In the genomic region with DNA sequence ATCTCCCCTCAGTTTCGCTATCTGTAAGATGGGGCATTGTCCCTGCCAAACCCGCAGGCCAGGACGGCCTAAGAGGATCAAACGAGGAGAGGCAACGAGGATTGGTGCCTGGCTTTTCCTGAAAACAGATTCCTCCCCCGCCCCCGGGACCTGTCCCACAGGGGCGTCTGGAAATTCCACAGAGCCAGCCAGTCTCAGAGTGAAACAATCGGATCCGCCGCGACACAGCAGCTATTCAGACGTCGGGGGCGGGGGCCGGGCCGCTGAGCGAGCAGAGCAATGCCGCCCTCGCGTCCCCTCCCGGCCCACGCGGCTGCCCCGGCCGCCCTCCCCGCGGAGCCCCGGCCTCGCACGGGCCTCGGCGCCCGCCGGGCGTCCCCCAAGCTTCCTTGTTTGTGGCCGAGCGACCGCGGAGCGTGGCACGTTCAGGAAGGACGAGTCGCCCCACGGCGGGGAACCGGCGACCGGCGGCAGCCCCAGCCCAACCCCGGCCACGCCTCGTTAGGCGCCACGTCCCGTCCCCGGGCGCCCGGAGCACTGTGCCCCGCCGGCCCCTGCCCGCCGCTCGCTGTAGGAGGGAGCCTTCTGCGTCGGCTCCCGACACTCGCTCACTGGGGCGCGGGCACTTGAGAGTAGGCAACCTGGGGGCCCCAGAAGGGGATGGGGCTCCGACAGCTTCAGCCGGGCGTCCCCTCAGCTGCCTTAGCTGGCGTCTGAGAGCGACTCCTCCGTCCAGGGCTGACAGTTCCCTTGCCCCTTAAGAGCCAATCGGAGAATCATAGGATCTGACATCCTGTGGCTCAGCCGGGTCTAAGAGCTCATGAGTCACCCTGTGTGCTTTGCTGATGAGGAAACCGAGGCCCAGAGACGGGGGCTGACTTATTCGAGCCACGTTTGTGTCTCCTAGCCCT, we compare ENCODE assay signal across 8 cellular contexts. TPM values are rescaled to one million over a fixed set of nuclear protein-coding genes. Genes with fewer than 3 reads are reported as not detected.
A peak's percentile ranks its signal among the peaks of the same experiment; 100 is the strongest.
DNase-seq lines count a peak whose midpoint lies in the region; ATAC-seq and TF ChIP-seq lines count a peak whose summit lies in the region.

No MANE protein-coding gene starts in this region.

- POLR2A ChIA-PET in BJ (lab: Charles Lee), result interaction anchor here (0.6 kb wide), 1 partner anchor 1160 kb away, joined by 4 read pairs; no protein-coding TSS in a partner anchor

- H3K27me3 Mint-ChIP-seq in progenitor cell of endocrine pancreas, result peaks cover 28% of the 10 kb centered on the region

- intact Hi-C loops in heart right ventricle (cut with DNase I), result no loop called here

- DNase-seq in BJ (ENCODE audit: low read depth) (peak; percentile 50), T follicular helper cell (ENCODE audit: low read depth) (peak; percentile 12), heart right ventricle (peak; percentile 66 to 82), progenitor cell of endocrine pancreas (ENCODE audit: low spot score, unreplicated experiment) (peak; percentile 13), ureter (ENCODE audit: low spot score) (peak; percentile 58)

- 0 to 3% (median 1%) methylated on average over 62 to 82 of the region's 82 CpGs for WGBS in adipose tissue, 3 donors
- 2 to 3% methylated on average over 82 of the region's 82 CpGs for WGBS in heart right ventricle, 2 donors

- ATAC-seq in HG02798 (IDR thresholded peaks at IDR 0.05; ENCODE audit: poor library complexity, unreplicated experiment) (peak; percentile 61), heart right ventricle (peak; percentile 77 to 93 (median 86)), GM21825 (IDR thresholded peaks at IDR 0.05; ENCODE audit: unreplicated experiment) (no peak)

- TF ChIP-seq CTCF in BJ (IDR thresholded peaks at IDR 0.05; ENCODE audit: insufficient read depth, low read depth, low read length), result no peak
- TF ChIP-seq CTCF in heart right ventricle (IDR thresholded peaks at IDR 0.05), result no peak
- no peak for TF ChIP-seq CTCF in progenitor cell of endocrine pancreas (IDR thresholded peaks at IDR 0.05; ENCODE audit: unreplicated experiment)

- CTCF ChIA-PET in BJ (lab: Yijun Ruan, JAX), result interaction anchor here (0.7 to 2.1 kb wide), 2 partner anchors 20 to 31 kb away, joined by 3 to 12 read pairs; no protein-coding TSS in a partner anchor

- no peak overlapping the region for H3K27ac Mint-ChIP-seq in progenitor cell of endocrine pancreas

- H3K4me3 Mint-ChIP-seq in progenitor cell of endocrine pancreas (ENCODE audit: low read depth), result peak overlapping the region; percentile 68

- H3K4me3 ChIP-seq in BJ (ENCODE audit: low read depth, low read length) (peak overlapping the region; percentile 40), heart right ventricle (peak overlapping the region; percentile 39 to 69 (median 60))

- H3K27me3 ChIP-seq in BJ (ENCODE audit: control insufficient read depth, insufficient read depth, low read length), result no peaks in the 10 kb centered on the region
- H3K27me3 ChIP-seq in heart right ventricle, result no peaks in the 10 kb centered on the region

- H3K9me3 Mint-ChIP-seq in progenitor cell of endocrine pancreas (ENCODE audit: low read depth), result no peaks in the 10 kb centered on the region

- H3K27ac ChIP-seq in adipose tissue (ENCODE audit: low read depth, low read length), result peak overlapping the region; percentile 9
- H3K27ac ChIP-seq in heart right ventricle, result peak overlapping the region; percentile 75 to 96 (median 90)

- H3K9me3 ChIP-seq in heart right ventricle, result no peaks in the 10 kb centered on the region

- peaks cover 0 to 25% (median 12%) of the 10 kb centered on the region in 9 donors for H3K4me1 ChIP-seq in heart right ventricle

- H3K4me1 Mint-ChIP-seq in progenitor cell of endocrine pancreas (ENCODE audit: low read depth), result no peaks in the 10 kb centered on the region

- no peaks in the 10 kb centered on the region for H3K36me3 Mint-ChIP-seq in progenitor cell of endocrine pancreas (ENCODE audit: insufficient read depth)

- no peaks in the 10 kb centered on the region for H3K36me3 ChIP-seq in BJ (ENCODE audit: control insufficient read depth, insufficient read depth, low read length)
- no peaks in the 10 kb centered on the region for H3K36me3 ChIP-seq in heart right ventricle

RNA-seq across cellular contexts. Expression of gene PHOSPHO1, which starts 29.7 kb away (rescaled TPM):
- polyA plus RNA-seq in BJ (2011; rRNA removed) (0.07 and 0.11 TPM in 2 replicates), adipose tissue (1 to 10 TPM in 2 of 3 donors, not detected in 1; 1.2 to 2.4 TPM), heart right ventricle (1 to 10 TPM in 1 of 2 donors, under 1 TPM in 1; 0.52 to 1.1 TPM)
- not detected in 2 replicates for polyA minus RNA-seq in BJ (2011; rRNA and poly(A)+ RNA removed)
- total RNA-seq in heart right ventricle (1 to 10 TPM in 4 of 10 donors, under 1 TPM in 6; 0.14 to 1.9 (median 0.49) TPM), progenitor cell of endocrine pancreas (not detected in 2 replicates), ureter (0.34 TPM)

RNA-seq across cellular contexts. Expression of gene ABI3, which starts 49.8 kb away (rescaled TPM):
- polyA plus RNA-seq in BJ (2011; rRNA removed), result 0.71 and 1.5 TPM in 2 replicates
- 0.62 and 2.0 TPM in 2 replicates for polyA minus RNA-seq in BJ (2011; rRNA and poly(A)+ RNA removed)
- 10 to 100 TPM in 1 of 3 donors, 1 to 10 TPM in 2; 1.7 to 12.1 (median 5.5) TPM for polyA plus RNA-seq in adipose tissue
- 10 to 100 TPM in 1 of 10 donors, 1 to 10 TPM in 9; 2.3 to 10.8 (median 4.8) TPM for total RNA-seq in heart right ventricle
- 10 to 100 TPM in 1 of 2 donors, 1 to 10 TPM in 1; 6.2 to 10.3 TPM for polyA plus RNA-seq in heart right ventricle
- not detected in 2 replicates for total RNA-seq in progenitor cell of endocrine pancreas
- 15.2 TPM for total RNA-seq in ureter

RNA-seq across cellular contexts. Expression of gene GNGT2, which starts 49.9 kb away (rescaled TPM):
- polyA plus RNA-seq in BJ (2011; rRNA removed) (0.45 and 0.66 TPM in 2 replicates), adipose tissue (1 to 10 TPM in 1 of 3 donors, under 1 TPM in 1, not detected in 1; 0.79 to 1.8 TPM), heart right ventricle (1 to 10 TPM; 2.7 to 4.6 TPM)
- polyA minus RNA-seq in BJ (2011; rRNA and poly(A)+ RNA removed), result 0.57 TPM in 1 of 2 replicates, not detected in the other
- total RNA-seq in heart right ventricle (1 to 10 TPM in 5 of 10 donors, under 1 TPM in 4, not detected in 1; 0.32 to 2.6 (median 1.3) TPM), progenitor cell of endocrine pancreas (not detected in 2 replicates), ureter (2.9 TPM)

Comparison
In these comparisons a context has a peak if more than half of its experiments do, and no peak if none do; other contexts are left out.
1. DNase-seq: peak in every context shown above with its lines; median percentile 74 in heart right ventricle; 58 in ureter; 50 in BJ; 13 in progenitor cell of endocrine pancreas; 12 in T follicular helper cell.